16 cellular contexts compared by ENCODE assay signal in the genomic region with DNA sequence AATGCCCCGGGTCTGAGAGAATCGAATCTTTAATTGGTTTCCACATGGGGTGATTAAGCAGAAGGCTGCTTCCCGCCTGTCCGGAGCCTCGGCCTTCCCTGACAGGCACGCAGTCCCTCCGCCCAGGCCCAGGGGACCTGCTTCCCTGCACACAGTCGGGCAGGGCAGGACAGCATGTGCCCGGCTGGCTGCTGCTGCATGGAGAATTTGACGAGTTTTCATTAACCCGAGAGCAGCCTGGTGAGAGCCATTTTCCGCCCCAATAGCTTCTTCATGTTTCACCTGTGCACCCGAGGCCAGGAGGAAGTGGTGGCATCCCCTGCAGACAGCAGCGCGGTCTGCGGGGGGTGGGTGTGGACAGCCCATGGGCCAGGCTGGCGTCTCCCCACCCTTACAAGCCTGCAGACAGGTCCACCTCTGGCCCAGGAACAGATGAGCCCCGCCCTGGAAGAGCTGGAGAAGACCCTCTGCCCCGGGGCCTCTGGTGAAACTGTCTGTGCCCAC.
DNase-seq lines count a peak whose midpoint lies in the region; ATAC-seq and TF ChIP-seq lines count a peak whose summit lies in the region.
"Had no signal": no experiment of that assay in that cellular context is flagged by ENCODE, and none has a peak within 500 bp of the region (broad histone marks: within the 10 kb centered on the region; RNA-seq: fewer than 3 reads in every experiment).

No MANE protein-coding gene starts in this region.

- no peak for DNase-seq in activated T-cell treated with anti-CD3 and anti-CD28 coated beads, Interleukin-2, amount 50 U/mL, for 72 hours
- no peak for DNase-seq in activated T-cell treated with anti-CD3 and anti-CD28 coated beads, Interleukin-2, amount 50 U/mL, for 1 hour
- DNase-seq in GM19240 (ENCODE audit: insufficient read length, low spot score) (peak; percentile 61), activated B cell treated with CpG ODN at 0.5 μM for 24 hours (peak; percentile 34), naive B cell (no peak), NCI-H187 treated with DMSO at 0.1 percent for 48 hours (lab: John Stamatoyannopoulos, UW) (no peak), NCI-H128 (lab: John Stamatoyannopoulos, UW; ENCODE audit: unreplicated experiment) (no peak)
- DNase-seq: activated CD4-positive, alpha-beta T cell treated with anti-CD3 and anti-CD28 coated beads, Interleukin-2, amount 50 U/mL, for 4 hours; COR-L47; heart right ventricle; NCI-H1436; NCI-H345; ovary; SIG-M5; uterus had no signal

- H3K27me3 Mint-ChIP-seq in activated T-cell treated with anti-CD3 and anti-CD28 coated beads, Interleukin-2, amount 50 U/mL, for 72 hours (ENCODE audit: low read depth): no peaks in the 10 kb centered on the region
- H3K27me3 Mint-ChIP-seq in activated B cell treated with CpG ODN at 0.5 μM for 24 hours: no peaks in the 10 kb centered on the region
- H3K27me3 Mint-ChIP-seq in naive B cell: no peaks in the 10 kb centered on the region

- peak; percentile 12 to 27 for ATAC-seq in activated T-cell treated with anti-CD3 and anti-CD28 coated beads, Interleukin-2, amount 50 U/mL, for 72 hours (replicated peaks in 1 of 2)
- ATAC-seq in activated B cell treated with CpG ODN at 0.5 μM for 24 hours (ENCODE audit: low read depth): peak; percentile 11
- peak in 1 of 2 donors; percentile 15 for ATAC-seq in naive B cell (ENCODE audit: low read depth in 2 of 2)
- ATAC-seq in HG02588 (IDR thresholded peaks at IDR 0.05; ENCODE audit: unreplicated experiment): no peak
- ATAC-seq: heart right ventricle had no signal

- H3K9me3 Mint-ChIP-seq in activated T-cell treated with anti-CD3 and anti-CD28 coated beads, Interleukin-2, amount 50 U/mL, for 72 hours: no peaks in the 10 kb centered on the region
- H3K9me3 Mint-ChIP-seq in activated B cell treated with CpG ODN at 0.5 μM for 24 hours (no peaks in the 10 kb centered on the region), naive B cell (no peaks in the 10 kb centered on the region)

- no peak for TF ChIP-seq CTCF in activated B cell treated with CpG ODN at 0.5 μM for 24 hours (IDR thresholded peaks at IDR 0.05)

- peak overlapping the region; percentile 58 for H3K27ac Mint-ChIP-seq in activated T-cell treated with anti-CD3 and anti-CD28 coated beads, Interleukin-2, amount 50 U/mL, for 72 hours
- H3K27ac Mint-ChIP-seq in activated B cell treated with CpG ODN at 0.5 μM for 24 hours (no peak overlapping the region), naive B cell (peak overlapping the region in 2 of 6 donors; percentile 45 to 57)

- CTCF ChIA-PET in activated B cell treated with CpG ODN at 0.5 μM for 24 hours (lab: Charles Lee): interaction anchor here (2.2 kb wide), 1 partner anchor 62 kb away, joined by 10 read pairs; no protein-coding TSS in a partner anchor

- intact Hi-C loops in activated B cell treated with CpG ODN at 0.5 μM for 24 hours (cut with micrococcal nuclease): no loop called here

- POLR2A ChIA-PET in activated B cell treated with CpG ODN at 0.5 μM for 24 hours (lab: Charles Lee): interaction anchor here (1.0 to 1.5 kb wide), 3 partner anchors 26 to 67 kb away, joined by 4 to 7 read pairs (median 4); a partner anchor contains a TSS

- H3K4me3 Mint-ChIP-seq in activated T-cell treated with anti-CD3 and anti-CD28 coated beads, Interleukin-2, amount 50 U/mL, for 72 hours: peak overlapping the region in 1 of 2 donors; percentile 62
- H3K4me3 Mint-ChIP-seq in activated B cell treated with CpG ODN at 0.5 μM for 24 hours (peak overlapping the region; percentile 38), naive B cell (peak overlapping the region in 5 of 8 donors; percentile 21 to 77 (median 32))

- H3K36me3 Mint-ChIP-seq in activated T-cell treated with anti-CD3 and anti-CD28 coated beads, Interleukin-2, amount 50 U/mL, for 72 hours (ENCODE audit: insufficient read depth in 2 of 2): peaks cover 0 to 3% of the 10 kb centered on the region in 2 donors
- peaks cover 24% of the 10 kb centered on the region for H3K36me3 Mint-ChIP-seq in activated B cell treated with CpG ODN at 0.5 μM for 24 hours (ENCODE audit: low read depth)
- H3K36me3 Mint-ChIP-seq in naive B cell: no peaks in the 10 kb centered on the region

- peaks cover 48% of the 10 kb centered on the region for H3K4me1 Mint-ChIP-seq in activated T-cell treated with anti-CD3 and anti-CD28 coated beads, Interleukin-2, amount 50 U/mL, for 72 hours (ENCODE audit: low read depth)
- H3K4me1 Mint-ChIP-seq in activated B cell treated with CpG ODN at 0.5 μM for 24 hours (peaks cover 55% of the 10 kb centered on the region), naive B cell (peaks cover 37 to 58% (median 57%) of the 10 kb centered on the region in 3 donors)

Comparison
In these comparisons a context has a peak if more than half of its experiments do, and no peak if none do; other contexts are left out.
1. DNase-seq: peak in GM19240 (single experiment) and activated B cell treated with CpG ODN at 0.5 μM for 24 hours (single experiment); none in activated T-cell treated with anti-CD3 and anti-CD28 coated beads, Interleukin-2, amount 50 U/mL, for 72 hours (0 of 2), activated T-cell treated with anti-CD3 and anti-CD28 coated beads, Interleukin-2, amount 50 U/mL, for 1 hour (single experiment), naive B cell (single experiment), NCI-H187 treated with DMSO at 0.1 percent for 48 hours (single experiment) and NCI-H128 (single experiment).